8 cellular contexts compared by ENCODE assay signal in the genomic region with DNA sequence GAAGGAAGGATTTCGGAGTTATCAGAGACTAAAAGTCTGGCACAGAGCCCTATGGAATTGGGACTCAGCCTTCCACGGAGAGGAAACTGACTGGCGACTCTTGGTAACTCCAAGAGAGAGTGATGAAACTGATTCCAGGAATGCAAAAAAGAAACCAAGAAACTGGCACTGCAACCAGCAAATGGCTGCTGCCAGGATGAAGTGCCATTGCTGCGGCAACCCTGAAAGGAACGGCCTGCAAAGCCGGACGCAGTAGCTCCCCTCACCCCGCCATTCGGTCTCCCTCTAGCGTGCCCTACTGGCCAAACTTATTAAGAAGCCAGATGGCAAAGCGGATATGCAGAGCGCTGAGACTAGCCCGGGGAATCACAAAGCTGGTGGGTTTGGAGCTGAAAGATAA.
DNase-seq lines count a peak whose midpoint lies in the region; ATAC-seq lines count a peak whose summit lies in the region.

No MANE protein-coding gene starts in this region.

- H3K4me1 ChIP-seq in muscle layer of duodenum (ENCODE audit: control insufficient read depth in 1 of 2, insufficient read depth in 2 of 2, low read length in 2 of 2), result peaks cover 0 to 8% of the 10 kb centered on the region in 2 donors

- H3K27me3 ChIP-seq in muscle layer of duodenum (ENCODE audit: low read depth, low read length), result no peaks in the 10 kb centered on the region

- no peak overlapping the region for H3K27ac ChIP-seq in muscle layer of duodenum (ENCODE audit: low read length)

- H3K4me3 ChIP-seq in muscle layer of duodenum (ENCODE audit: low read depth in 1 of 2, low read length in 2 of 2), result peak overlapping the region; percentile 40 to 52

- ATAC-seq in GM19025 (IDR thresholded peaks at IDR 0.05; ENCODE audit: low read depth, unreplicated experiment) (peak; percentile 18), HG03159 (IDR thresholded peaks at IDR 0.05; ENCODE audit: unreplicated experiment) (peak; percentile 84)

- DNase-seq in C1 segment of cervical spinal cord (lab: John Stamatoyannopoulos, UW) (peak; percentile 32 to 88 (median 79)), SK-N-DZ (ENCODE audit: low spot score) (peak; percentile 11), fibroblast of peridontal ligament (ENCODE audit: extremely low read depth) (peak; percentile 37), NCI-H774 (lab: John Stamatoyannopoulos, UW) (no peak), DMS153 treated with DMSO at 0.1 percent for 48 hours (lab: John Stamatoyannopoulos, UW; ENCODE audit: unreplicated experiment) (no peak)

- H3K36me3 ChIP-seq in muscle layer of duodenum (ENCODE audit: control insufficient read depth in 1 of 2, insufficient read depth in 2 of 2, low read length in 2 of 2), result no peaks in the 10 kb centered on the region

- H3K9me3 ChIP-seq in muscle layer of duodenum (ENCODE audit: control insufficient read depth in 1 of 2, low read length in 2 of 2), result no peaks in the 10 kb centered on the region

Comparison
In these comparisons a context has a peak if more than half of its experiments do, and no peak if none do; other contexts are left out.
1. DNase-seq: peak in C1 segment of cervical spinal cord (14 of 14), SK-N-DZ (single experiment) and fibroblast of peridontal ligament (single experiment); none in NCI-H774 (single experiment) and DMS153 treated with DMSO at 0.1 percent for 48 hours (single experiment).